In genomic region chr9:111900934-111901612, GRCh38 we compare ENCODE assay signal across 1 cellular context.
TF ChIP-seq lines count a peak whose summit lies in the region.

No MANE protein-coding gene starts in this region.

TF ChIP-seq in K562, 482 proteins besides CTCF, POLR2A, EP300 and RAD21 (continues in another document):
- TF ChIP-seq ZNF592 (IDR thresholded peaks at IDR 0.05): no peak
- TF ChIP-seq PRMT5 (CRISPR knock-in tag; IDR thresholded peaks at IDR 0.05): no peak
- no peak for TF ChIP-seq ZBTB33 (CRISPR knock-in tag; IDR thresholded peaks at IDR 0.05)
- TF ChIP-seq ZFP1 (CRISPR knock-in tag; IDR thresholded peaks at IDR 0.05): no peak
- no peak for TF ChIP-seq TCF7 (IDR thresholded peaks at IDR 0.05; ENCODE audit: borderline replicate concordance)
- TF ChIP-seq NFRKB (IDR thresholded peaks at IDR 0.05; ENCODE audit: low read depth): no peak
- TF ChIP-seq RBM14 (IDR thresholded peaks at IDR 0.05; ENCODE audit: borderline replicate concordance, insufficient read depth, low read depth, low read length): no peak
- no peak for TF ChIP-seq USF2 (CRISPR knock-in tag; IDR thresholded peaks at IDR 0.05)
- TF ChIP-seq TEAD2 (tag; IDR thresholded peaks at IDR 0.05): no peak
- no peak for TF ChIP-seq CHD2 (IDR thresholded peaks at IDR 0.05; ENCODE audit: low read depth, low read length)
- TF ChIP-seq, protein P1, sequence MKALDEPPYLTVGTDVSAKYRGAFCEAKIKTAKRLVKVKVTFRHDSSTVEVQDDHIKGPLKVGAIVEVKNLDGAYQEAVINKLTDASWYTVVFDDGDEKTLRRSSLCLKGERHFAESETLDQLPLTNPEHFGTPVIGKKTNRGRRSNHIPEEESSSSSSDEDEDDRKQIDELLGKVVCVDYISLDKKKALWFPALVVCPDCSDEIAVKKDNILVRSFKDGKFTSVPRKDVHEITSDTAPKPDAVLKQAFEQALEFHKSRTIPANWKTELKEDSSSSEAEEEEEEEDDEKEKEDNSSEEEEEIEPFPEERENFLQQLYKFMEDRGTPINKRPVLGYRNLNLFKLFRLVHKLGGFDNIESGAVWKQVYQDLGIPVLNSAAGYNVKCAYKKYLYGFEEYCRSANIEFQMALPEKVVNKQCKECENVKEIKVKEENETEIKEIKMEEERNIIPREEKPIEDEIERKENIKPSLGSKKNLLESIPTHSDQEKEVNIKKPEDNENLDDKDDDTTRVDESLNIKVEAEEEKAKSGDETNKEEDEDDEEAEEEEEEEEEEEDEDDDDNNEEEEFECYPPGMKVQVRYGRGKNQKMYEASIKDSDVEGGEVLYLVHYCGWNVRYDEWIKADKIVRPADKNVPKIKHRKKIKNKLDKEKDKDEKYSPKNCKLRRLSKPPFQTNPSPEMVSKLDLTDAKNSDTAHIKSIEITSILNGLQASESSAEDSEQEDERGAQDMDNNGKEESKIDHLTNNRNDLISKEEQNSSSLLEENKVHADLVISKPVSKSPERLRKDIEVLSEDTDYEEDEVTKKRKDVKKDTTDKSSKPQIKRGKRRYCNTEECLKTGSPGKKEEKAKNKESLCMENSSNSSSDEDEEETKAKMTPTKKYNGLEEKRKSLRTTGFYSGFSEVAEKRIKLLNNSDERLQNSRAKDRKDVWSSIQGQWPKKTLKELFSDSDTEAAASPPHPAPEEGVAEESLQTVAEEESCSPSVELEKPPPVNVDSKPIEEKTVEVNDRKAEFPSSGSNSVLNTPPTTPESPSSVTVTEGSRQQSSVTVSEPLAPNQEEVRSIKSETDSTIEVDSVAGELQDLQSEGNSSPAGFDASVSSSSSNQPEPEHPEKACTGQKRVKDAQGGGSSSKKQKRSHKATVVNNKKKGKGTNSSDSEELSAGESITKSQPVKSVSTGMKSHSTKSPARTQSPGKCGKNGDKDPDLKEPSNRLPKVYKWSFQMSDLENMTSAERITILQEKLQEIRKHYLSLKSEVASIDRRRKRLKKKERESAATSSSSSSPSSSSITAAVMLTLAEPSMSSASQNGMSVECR (CRISPR knock-in tag; IDR thresholded peaks at IDR 0.05): no peak
- no peak for TF ChIP-seq ZNF766 (CRISPR knock-in tag; conservative IDR thresholded peaks at IDR 0.05)
- TF ChIP-seq, protein P2, sequence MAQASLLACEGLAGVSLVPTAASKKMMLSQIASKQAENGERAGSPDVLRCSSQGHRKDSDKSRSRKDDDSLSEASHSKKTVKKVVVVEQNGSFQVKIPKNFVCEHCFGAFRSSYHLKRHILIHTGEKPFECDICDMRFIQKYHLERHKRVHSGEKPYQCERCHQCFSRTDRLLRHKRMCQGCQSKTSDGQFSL (CRISPR knock-in tag; IDR thresholded peaks at IDR 0.05): no peak
- TF ChIP-seq, protein P2 (tag; IDR thresholded peaks at IDR 0.05): no peak
- TF ChIP-seq KDM1A (IDR thresholded peaks at IDR 0.05): peak; percentile 42 to 52; a peak in 1 of 4 replicates
- TF ChIP-seq CBFA2T2 (conservative IDR thresholded peaks at IDR 0.05): peak; percentile 91
- TF ChIP-seq, protein P3, sequence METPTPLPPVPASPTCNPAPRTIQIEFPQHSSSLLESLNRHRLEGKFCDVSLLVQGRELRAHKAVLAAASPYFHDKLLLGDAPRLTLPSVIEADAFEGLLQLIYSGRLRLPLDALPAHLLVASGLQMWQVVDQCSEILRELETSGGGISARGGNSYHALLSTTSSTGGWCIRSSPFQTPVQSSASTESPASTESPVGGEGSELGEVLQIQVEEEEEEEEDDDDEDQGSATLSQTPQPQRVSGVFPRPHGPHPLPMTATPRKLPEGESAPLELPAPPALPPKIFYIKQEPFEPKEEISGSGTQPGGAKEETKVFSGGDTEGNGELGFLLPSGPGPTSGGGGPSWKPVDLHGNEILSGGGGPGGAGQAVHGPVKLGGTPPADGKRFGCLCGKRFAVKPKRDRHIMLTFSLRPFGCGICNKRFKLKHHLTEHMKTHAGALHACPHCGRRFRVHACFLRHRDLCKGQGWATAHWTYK (CRISPR knock-in tag; IDR thresholded peaks at IDR 0.05): no peak
- TF ChIP-seq COPS2 (conservative IDR thresholded peaks at IDR 0.05): no peak
- no peak for TF ChIP-seq ATF2 (CRISPR knock-in tag; IDR thresholded peaks at IDR 0.05)
- no peak for TF ChIP-seq ATF1 (CRISPR knock-in tag; IDR thresholded peaks at IDR 0.05)
- no peak for TF ChIP-seq ATF1 (tag; IDR thresholded peaks at IDR 0.05)
- no peak for TF ChIP-seq ETV1 (tag; conservative IDR thresholded peaks at IDR 0.05; ENCODE audit: low read depth)
- TF ChIP-seq, protein P4, sequence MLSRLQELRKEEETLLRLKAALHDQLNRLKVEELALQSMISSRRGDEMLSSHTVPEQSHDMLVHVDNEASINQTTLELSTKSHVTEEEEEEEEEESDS (CRISPR knock-in tag; IDR thresholded peaks at IDR 0.05): no peak
- TF ChIP-seq, protein P5, sequence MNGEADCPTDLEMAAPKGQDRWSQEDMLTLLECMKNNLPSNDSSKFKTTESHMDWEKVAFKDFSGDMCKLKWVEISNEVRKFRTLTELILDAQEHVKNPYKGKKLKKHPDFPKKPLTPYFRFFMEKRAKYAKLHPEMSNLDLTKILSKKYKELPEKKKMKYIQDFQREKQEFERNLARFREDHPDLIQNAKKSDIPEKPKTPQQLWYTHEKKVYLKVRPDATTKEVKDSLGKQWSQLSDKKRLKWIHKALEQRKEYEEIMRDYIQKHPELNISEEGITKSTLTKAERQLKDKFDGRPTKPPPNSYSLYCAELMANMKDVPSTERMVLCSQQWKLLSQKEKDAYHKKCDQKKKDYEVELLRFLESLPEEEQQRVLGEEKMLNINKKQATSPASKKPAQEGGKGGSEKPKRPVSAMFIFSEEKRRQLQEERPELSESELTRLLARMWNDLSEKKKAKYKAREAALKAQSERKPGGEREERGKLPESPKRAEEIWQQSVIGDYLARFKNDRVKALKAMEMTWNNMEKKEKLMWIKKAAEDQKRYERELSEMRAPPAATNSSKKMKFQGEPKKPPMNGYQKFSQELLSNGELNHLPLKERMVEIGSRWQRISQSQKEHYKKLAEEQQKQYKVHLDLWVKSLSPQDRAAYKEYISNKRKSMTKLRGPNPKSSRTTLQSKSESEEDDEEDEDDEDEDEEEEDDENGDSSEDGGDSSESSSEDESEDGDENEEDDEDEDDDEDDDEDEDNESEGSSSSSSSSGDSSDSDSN (IDR thresholded peaks at IDR 0.05; ENCODE audit: borderline replicate concordance in 1 of 2, low read depth in 2 of 2, low read length in 2 of 2): no peak
- TF ChIP-seq SAFB2 (IDR thresholded peaks at IDR 0.05; ENCODE audit: borderline replicate concordance, low read depth, low read length, severe bottlenecking): no peak
- TF ChIP-seq, protein P6, sequence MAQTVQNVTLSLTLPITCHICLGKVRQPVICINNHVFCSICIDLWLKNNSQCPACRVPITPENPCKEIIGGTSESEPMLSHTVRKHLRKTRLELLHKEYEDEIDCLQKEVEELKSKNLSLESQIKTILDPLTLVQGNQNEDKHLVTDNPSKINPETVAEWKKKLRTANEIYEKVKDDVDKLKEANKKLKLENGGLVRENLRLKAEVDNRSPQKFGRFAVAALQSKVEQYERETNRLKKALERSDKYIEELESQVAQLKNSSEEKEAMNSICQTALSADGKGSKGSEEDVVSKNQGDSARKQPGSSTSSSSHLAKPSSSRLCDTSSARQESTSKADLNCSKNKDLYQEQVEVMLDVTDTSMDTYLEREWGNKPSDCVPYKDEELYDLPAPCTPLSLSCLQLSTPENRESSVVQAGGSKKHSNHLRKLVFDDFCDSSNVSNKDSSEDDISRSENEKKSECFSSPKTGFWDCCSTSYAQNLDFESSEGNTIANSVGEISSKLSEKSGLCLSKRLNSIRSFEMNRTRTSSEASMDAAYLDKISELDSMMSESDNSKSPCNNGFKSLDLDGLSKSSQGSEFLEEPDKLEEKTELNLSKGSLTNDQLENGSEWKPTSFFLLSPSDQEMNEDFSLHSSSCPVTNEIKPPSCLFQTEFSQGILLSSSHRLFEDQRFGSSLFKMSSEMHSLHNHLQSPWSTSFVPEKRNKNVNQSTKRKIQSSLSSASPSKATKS (CRISPR knock-in tag; IDR thresholded peaks at IDR 0.05): no peak
- TF ChIP-seq ZNF717 (CRISPR knock-in tag; IDR thresholded peaks at IDR 0.05): no peak
- TF ChIP-seq HIVEP1 (CRISPR knock-in tag; IDR thresholded peaks at IDR 0.05): no peak
